14 cellular contexts compared by ENCODE assay signal in genomic region chr20:39210331-39211074, GRCh38.
DNase-seq lines count a peak whose midpoint lies in the region; ATAC-seq, FAIRE-seq and TF ChIP-seq lines count a peak whose summit lies in the region.
"Had no signal": no experiment of that assay in that cellular context is flagged by ENCODE, and none has a peak within 500 bp of the region (broad histone marks: within the 10 kb centered on the region; RNA-seq: fewer than 3 reads in every experiment).

No MANE protein-coding gene starts in this region.

- no peak overlapping the region for H3K4me2 ChIP-seq in HepG2 (ENCODE audit: low read depth, low read length)
- peak overlapping the region; percentile 25 for H3K4me2 ChIP-seq in parathyroid adenoma (ENCODE audit: low read length)
- H3K4me2 ChIP-seq: BLaER1 had no signal

- WGBS in right lobe of liver (ENCODE audit: insufficient coverage, low coverage, low lambda C conversion rate, missing lambda C conversion rate), result 33% methylated on average over 12 of the region's 12 CpGs
- 14% methylated on average over 11 of the region's 12 CpGs for WGBS in HepG2 (ENCODE audit: low lambda C conversion rate)

- TF ChIP-seq EP300 in HepG2 (IDR thresholded peaks at IDR 0.05; ENCODE audit: low read depth in 2 of 2, low read length in 2 of 2) (no peak), HepG2 (CRISPR knock-in tag; IDR thresholded peaks at IDR 0.05; ENCODE audit: borderline replicate concordance) (no peak)

- no peaks in the 10 kb centered on the region for H3K36me3 ChIP-seq in right lobe of liver
- H3K36me3 ChIP-seq in HepG2 (replicated peaks in 1 of 2; ENCODE audit: control insufficient read depth in 1 of 2, insufficient read depth in 2 of 2, low read length in 2 of 2), result no peaks in the 10 kb centered on the region
- no peaks in the 10 kb centered on the region for H3K36me3 ChIP-seq in parathyroid adenoma (ENCODE audit: control insufficient read depth, insufficient read depth, low read length)
- H3K36me3 ChIP-seq: BLaER1 had no signal

- peak; percentile 24 to 55 (median 36) for ATAC-seq in right lobe of liver
- ATAC-seq in HepG2, result no peak
- ATAC-seq in left colon, result peak; percentile 66
- ATAC-seq in HG03095 (IDR thresholded peaks at IDR 0.05; ENCODE audit: unreplicated experiment), result no peak
- ATAC-seq: HCT116 had no signal

- H3K79me2 ChIP-seq in HepG2 (ENCODE audit: insufficient read depth, low read length), result no peaks in the 10 kb centered on the region
- no peaks in the 10 kb centered on the region for H3K79me2 ChIP-seq in parathyroid adenoma

- H2AFZ ChIP-seq in HepG2 (ENCODE audit: low read length) (no peak overlapping the region), parathyroid adenoma (peak overlapping the region; percentile 41)

- H3K27me3 ChIP-seq in right lobe of liver, result no peaks in the 10 kb centered on the region
- H3K27me3 ChIP-seq in HepG2 (ENCODE audit: control insufficient read depth in 1 of 2, insufficient read depth in 2 of 2, low read length in 2 of 2), result no peaks in the 10 kb centered on the region; a peak in 1 of 5 replicates
- H3K27me3 ChIP-seq in parathyroid adenoma (ENCODE audit: control insufficient read depth, insufficient read depth, low read length), result no peaks in the 10 kb centered on the region
- H3K27me3 ChIP-seq: BLaER1 had no signal

- no peak for TF ChIP-seq RAD21 in HepG2 (CRISPR knock-in tag; IDR thresholded peaks at IDR 0.05)

- peaks cover 0 to 34% (median 4%) of the 10 kb centered on the region in 4 donors for H3K4me1 ChIP-seq in right lobe of liver
- no peaks in the 10 kb centered on the region for H3K4me1 ChIP-seq in HepG2 (ENCODE audit: insufficient read depth, low read length)
- H3K4me1 ChIP-seq in parathyroid adenoma, result peaks cover 60% of the 10 kb centered on the region

- H3K4me3 ChIP-seq in right lobe of liver (no peak overlapping the region), HepG2 (replicated peaks in 1 of 3; ENCODE audit: insufficient read depth in 1 of 3, low read depth in 2 of 3, low read length in 3 of 3) (no peak overlapping the region), parathyroid adenoma (ENCODE audit: low read depth, low read length) (no peak overlapping the region)
- H3K4me3 ChIP-seq: BLaER1 had no signal

- TF ChIP-seq POLR2A in right lobe of liver (IDR thresholded peaks at IDR 0.05), result no peak
- TF ChIP-seq POLR2A in HepG2 (IDR thresholded peaks at IDR 0.05; ENCODE audit: insufficient read depth in 1 of 2, low read depth in 2 of 2, low read length in 2 of 2), result no peak

- no peak for TF ChIP-seq CTCF in right lobe of liver (IDR thresholded peaks at IDR 0.05)
- TF ChIP-seq CTCF in HepG2 (CRISPR knock-in tag; IDR thresholded peaks at IDR 0.05), result no peak
- TF ChIP-seq CTCF in parathyroid adenoma (IDR thresholded peaks at IDR 0.05), result no peak

- DNase-seq in right lobe of liver, result peak in 2 of 3 donors; percentile 51 to 60
- no peak for DNase-seq in HepG2 (ENCODE audit: low spot score)
- DNase-seq in left colon, result no peak
- no peak for DNase-seq in urothelium cell line (ENCODE audit: low spot score)
- DNase-seq in activated CD8-positive, alpha-beta memory T cell treated with anti-CD3 and anti-CD28 coated beads for 24 hours, result no peak
- DNase-seq in stimulated activated CD4-positive, alpha-beta T cell treated with anti-CD3 and anti-CD28 coated beads, Interleukin-12 subunit alpha, Interleukin-12 subunit beta, amount 100 ng/mL, for 4 hours, result no peak
- DNase-seq: 8988T, AML-193, DMS53 had no signal

- no peak overlapping the region for H3K9ac ChIP-seq in HepG2 (ENCODE audit: insufficient read depth, low read depth, low read length)
- H3K9ac ChIP-seq in parathyroid adenoma, result no peak overlapping the region
- H3K9ac ChIP-seq: BLaER1 had no signal

- H3K9me3 ChIP-seq in right lobe of liver (no peaks in the 10 kb centered on the region), HepG2 (ENCODE audit: low read length) (no peaks in the 10 kb centered on the region), parathyroid adenoma (ENCODE audit: control insufficient read depth, low read length) (no peaks in the 10 kb centered on the region)
- H3K9me3 ChIP-seq: BLaER1 had no signal

- FAIRE-seq in HepG2 (lab: Jason Lieb, UNC) (no peak), urothelium cell line (lab: Jason Lieb, UNC) (peak; percentile 17)
- FAIRE-seq: H54 had no signal

- no peak overlapping the region for H3K27ac ChIP-seq in right lobe of liver
- H3K27ac ChIP-seq in HepG2 (ENCODE audit: extremely low read length, insufficient read depth, low read length), result no peak overlapping the region
- peak overlapping the region; percentile 62 for H3K27ac ChIP-seq in parathyroid adenoma
- H3K27ac ChIP-seq: BLaER1 had no signal

- in situ Hi-C loops in HepG2 (cut with HindIII; ENCODE audit: extremely low pct_ligation_motif_present, low pct_unique_long_range_greater_than_20kb), result no loop called here

- intact Hi-C loops in right lobe of liver (cut with DNase I) (no loop called here), HepG2 (cut with micrococcal nuclease; ENCODE audit: unreplicated experiment) (no loop called here), left colon (cut with DNase I, micrococcal nuclease) (no loop called here)

- POLR2A ChIA-PET in HepG2 (lab: Yijun Ruan, JAX), result no interaction called here

- no TSS peak for BruUV-seq in HepG2 (replicated peaks; lab: Mats Ljungman, UMichigan)

- CTCF ChIA-PET in HepG2 (lab: Yijun Ruan, JAX; ENCODE audit: low intra/inter-chr PET ratio, low total read pairs), result no interaction called here

- no peaks in the 10 kb centered on the region for H4K20me1 ChIP-seq in HepG2 (ENCODE audit: insufficient read depth, low read length)
- H4K20me1 ChIP-seq: BLaER1 had no signal

TF ChIP-seq in HepG2, 621 proteins besides CTCF, POLR2A, EP300 and RAD21:
- TF ChIP-seq HOXA5 (CRISPR knock-in tag; IDR thresholded peaks at IDR 0.05), result no peak
- TF ChIP-seq SNAPC5 (CRISPR knock-in tag; IDR thresholded peaks at IDR 0.05; ENCODE audit: borderline replicate concordance), result no peak
- TF ChIP-seq ZNF670 (CRISPR knock-in tag; IDR thresholded peaks at IDR 0.05; ENCODE audit: borderline replicate concordance), result no peak
- TF ChIP-seq ZNF34 (CRISPR knock-in tag; IDR thresholded peaks at IDR 0.05; ENCODE audit: borderline replicate concordance), result no peak
- no peak for TF ChIP-seq ZNF577 (CRISPR knock-in tag; IDR thresholded peaks at IDR 0.05; ENCODE audit: borderline replicate concordance, low read depth)
- TF ChIP-seq NFRKB (IDR thresholded peaks at IDR 0.05), result no peak
- no peak for TF ChIP-seq ZNF354B (CRISPR knock-in tag; IDR thresholded peaks at IDR 0.05)
- TF ChIP-seq HIVEP1 (CRISPR knock-in tag; IDR thresholded peaks at IDR 0.05), result no peak
- TF ChIP-seq, protein P1, sequence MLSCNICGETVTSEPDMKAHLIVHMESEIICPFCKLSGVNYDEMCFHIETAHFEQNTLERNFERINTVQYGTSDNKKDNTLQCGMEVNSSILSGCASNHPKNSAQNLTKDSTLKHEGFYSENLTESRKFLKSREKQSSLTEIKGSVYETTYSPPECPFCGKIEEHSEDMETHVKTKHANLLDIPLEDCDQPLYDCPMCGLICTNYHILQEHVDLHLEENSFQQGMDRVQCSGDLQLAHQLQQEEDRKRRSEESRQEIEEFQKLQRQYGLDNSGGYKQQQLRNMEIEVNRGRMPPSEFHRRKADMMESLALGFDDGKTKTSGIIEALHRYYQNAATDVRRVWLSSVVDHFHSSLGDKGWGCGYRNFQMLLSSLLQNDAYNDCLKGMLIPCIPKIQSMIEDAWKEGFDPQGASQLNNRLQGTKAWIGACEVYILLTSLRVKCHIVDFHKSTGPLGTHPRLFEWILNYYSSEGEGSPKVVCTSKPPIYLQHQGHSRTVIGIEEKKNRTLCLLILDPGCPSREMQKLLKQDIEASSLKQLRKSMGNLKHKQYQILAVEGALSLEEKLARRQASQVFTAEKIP (CRISPR knock-in tag; IDR thresholded peaks at IDR 0.05; ENCODE audit: borderline replicate concordance), result no peak
- TF ChIP-seq AGO1 (IDR thresholded peaks at IDR 0.05; ENCODE audit: low read depth, low read length, poor library complexity, severe bottlenecking), result no peak
- no peak for TF ChIP-seq ZKSCAN8 (CRISPR knock-in tag; IDR thresholded peaks at IDR 0.05; ENCODE audit: borderline replicate concordance)
- TF ChIP-seq HMG20A (CRISPR knock-in tag; IDR thresholded peaks at IDR 0.05; ENCODE audit: borderline replicate concordance), result no peak
- no peak for TF ChIP-seq CBX2 (IDR thresholded peaks at IDR 0.05; ENCODE audit: low read depth, low read length)
- no peak for TF ChIP-seq CBX2 (CRISPR knock-in tag; IDR thresholded peaks at IDR 0.05; ENCODE audit: low read depth)

Comparison
In these comparisons a context has a peak if more than half of its experiments do, and no peak if none do; other contexts are left out.
1. ATAC-seq: peak in right lobe of liver (4 of 4) and left colon (single experiment); none in HepG2 (single experiment) and HG03095 (single experiment).
2. DNase-seq: peak in right lobe of liver (2 of 3); none in HepG2 (single experiment), left colon (0 of 2), urothelium cell line (single experiment), activated CD8-positive, alpha-beta memory T cell treated with anti-CD3 and anti-CD28 coated beads for 24 hours (single experiment) and stimulated activated CD4-positive, alpha-beta T cell treated with anti-CD3 and anti-CD28 coated beads, Interleukin-12 subunit alpha, Interleukin-12 subunit beta, amount 100 ng/mL, for 4 hours (single experiment).